ENCODE assay signal across 15 cellular contexts in the genomic region with DNA sequence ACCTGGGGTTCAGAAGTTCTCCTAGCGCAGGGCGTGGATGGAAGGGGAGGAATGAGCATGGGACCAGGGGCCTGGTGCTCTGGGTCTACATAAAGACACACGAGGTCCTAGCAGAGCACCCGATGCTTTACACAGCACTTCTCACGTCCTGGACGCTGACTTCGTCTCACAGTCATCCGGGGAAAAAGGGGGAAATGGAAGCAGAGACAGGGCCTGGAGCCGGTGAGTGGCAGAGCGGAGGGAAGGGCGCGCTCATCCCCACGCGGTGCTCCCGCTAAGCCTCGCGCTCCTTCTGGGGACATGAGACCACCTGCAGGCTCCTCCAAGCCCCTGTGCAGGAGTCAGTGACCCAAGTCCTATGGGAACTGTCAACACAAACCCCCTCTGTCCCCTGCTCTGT.
DNase-seq lines count a peak whose midpoint lies in the region; ATAC-seq and TF ChIP-seq lines count a peak whose summit lies in the region.
"Had no signal": no experiment of that assay in that cellular context is flagged by ENCODE, and none has a peak within 500 bp of the region (broad histone marks: within the 10 kb centered on the region; RNA-seq: fewer than 3 reads in every experiment).

No MANE protein-coding gene starts in this region.

- no peak overlapping the region for H2AFZ ChIP-seq in OCI-LY7 (ENCODE audit: low read length)

- peaks cover 17% of the 10 kb centered on the region for H3K4me1 ChIP-seq in CD4-positive, CD25-positive, alpha-beta regulatory T cell (ENCODE audit: control insufficient read depth, insufficient read depth, low read length, poor library complexity, severe bottlenecking)
- H3K4me1 ChIP-seq in gastroesophageal sphincter (peaks cover 0 to 58% (median 16%) of the 10 kb centered on the region in 3 donors), OCI-LY7 (ENCODE audit: insufficient read depth, low read length, poor library complexity, severe bottlenecking) (no peaks in the 10 kb centered on the region)

- no peaks in the 10 kb centered on the region for H3K9me3 Mint-ChIP-seq in CD4-positive, CD25-positive, alpha-beta regulatory T cell
- no peaks in the 10 kb centered on the region for H3K9me3 Mint-ChIP-seq in neural crest cell

- H3K4me3 ChIP-seq in CD4-positive, CD25-positive, alpha-beta regulatory T cell (ENCODE audit: low read depth, low read length), result no peak overlapping the region
- H3K4me3 ChIP-seq in gastroesophageal sphincter, result no peak overlapping the region
- no peak overlapping the region for H3K4me3 ChIP-seq in OCI-LY7 (ENCODE audit: low read depth, low read length, poor library complexity, severe bottlenecking)
- H3K4me3 ChIP-seq: dorsolateral prefrontal cortex, mucosa of descending colon, SK-N-MC had no signal

- no peaks in the 10 kb centered on the region for H3K79me2 ChIP-seq in OCI-LY7 (ENCODE audit: insufficient read depth, low read depth, low read length)

- no peaks in the 10 kb centered on the region for H3K27me3 ChIP-seq in CD4-positive, CD25-positive, alpha-beta regulatory T cell (ENCODE audit: control insufficient read depth, insufficient read depth, low read length)
- H3K27me3 ChIP-seq in gastroesophageal sphincter, result no peaks in the 10 kb centered on the region
- H3K27me3 ChIP-seq: dorsolateral prefrontal cortex had no signal

- H3K27ac ChIP-seq in CD4-positive, CD25-positive, alpha-beta regulatory T cell (ENCODE audit: insufficient read depth, low read length, poor library complexity, severe bottlenecking), result no peak overlapping the region
- H3K27ac ChIP-seq in gastroesophageal sphincter (peak overlapping the region in 3 of 4 donors; percentile 22 to 48 (median 33)), OCI-LY7 (ENCODE audit: low read depth, low read length, poor library complexity, severe bottlenecking) (no peak overlapping the region)
- H3K27ac ChIP-seq: SK-N-MC, VCaP had no signal

- H3K36me3 Mint-ChIP-seq in CD4-positive, CD25-positive, alpha-beta regulatory T cell, result peaks cover 12% of the 10 kb centered on the region
- peaks cover 13% of the 10 kb centered on the region for H3K36me3 Mint-ChIP-seq in neural crest cell (ENCODE audit: low read depth)

- WGBS in gastroesophageal sphincter (ENCODE audit: low coverage in 1 of 2), 2 donors, result 52 to 72% methylated on average over 5 to 10 of the region's 17 CpGs

- no peak for ATAC-seq in CD4-positive, CD25-positive, alpha-beta regulatory T cell (ENCODE audit: low read depth in 2 of 2)
- ATAC-seq in gastroesophageal sphincter, result no peak
- ATAC-seq in GM19351 (IDR thresholded peaks at IDR 0.05; ENCODE audit: unreplicated experiment), result no peak
- ATAC-seq: mucosa of descending colon had no signal

- POLR2A ChIA-PET in OCI-LY7 (lab: Charles Lee), result no interaction called here

- peak overlapping the region in 2 of 3 donors; percentile 82 to 91 for H3K27ac Mint-ChIP-seq in CD4-positive, CD25-positive, alpha-beta regulatory T cell
- H3K27ac Mint-ChIP-seq in neural crest cell (ENCODE audit: unreplicated experiment), result peak overlapping the region; percentile 11

- no peak for DNase-seq in CD4-positive, CD25-positive, alpha-beta regulatory T cell
- peak; percentile 25 to 32 for DNase-seq in Kasumi-1 (lab: John Stamatoyannopoulos, UW)
- no peak for DNase-seq in neural crest cell (ENCODE audit: low read depth, low spot score)
- no peak for DNase-seq in OCI-LY7 (ENCODE audit: low spot score)
- no peak for DNase-seq in NOMO-1 treated with dmso at 0.1 percent for 144 hours (lab: John Stamatoyannopoulos, UW; ENCODE audit: unreplicated experiment)
- no peak for DNase-seq in effector CD4-positive, alpha-beta T cell
- DNase-seq: amniotic stem cell, mucosa of descending colon, NCI-H1105 treated with DMSO at 0.1 percent for 48 hours, NCI-H226 had no signal

- H4K20me1 ChIP-seq in OCI-LY7 (ENCODE audit: insufficient read depth, low read length), result no peaks in the 10 kb centered on the region

- H3K27me3 Mint-ChIP-seq in CD4-positive, CD25-positive, alpha-beta regulatory T cell, result no peaks in the 10 kb centered on the region
- no peaks in the 10 kb centered on the region for H3K27me3 Mint-ChIP-seq in neural crest cell (ENCODE audit: low read depth)

- TF ChIP-seq EP300 in gastroesophageal sphincter (IDR thresholded peaks at IDR 0.05), result no peak

- CTCF ChIA-PET in OCI-LY7 (lab: Charles Lee; ENCODE audit: unreplicated experiment), result no interaction called here

- no peaks in the 10 kb centered on the region for H3K9me2 ChIP-seq in OCI-LY7 (ENCODE audit: insufficient read depth, low read length)

- BruUV-seq in OCI-LY7 (replicated peaks; lab: Mats Ljungman, UMichigan), result no TSS peak

- TF ChIP-seq POLR2A in gastroesophageal sphincter (IDR thresholded peaks at IDR 0.05), result no peak

- intact Hi-C loops in OCI-LY7 (cut with micrococcal nuclease; ENCODE audit: unreplicated experiment), result no loop called here

- H3K4me3 Mint-ChIP-seq in CD4-positive, CD25-positive, alpha-beta regulatory T cell, result no peak overlapping the region
- H3K4me3 Mint-ChIP-seq in neural crest cell, result no peak overlapping the region

- no peaks in the 10 kb centered on the region for H3K9me3 ChIP-seq in CD4-positive, CD25-positive, alpha-beta regulatory T cell (ENCODE audit: control insufficient read depth in 2 of 2, low read length in 2 of 2)
- no peaks in the 10 kb centered on the region for H3K9me3 ChIP-seq in gastroesophageal sphincter
- H3K9me3 ChIP-seq in OCI-LY7 (ENCODE audit: low read length), result no peaks in the 10 kb centered on the region
- H3K9me3 ChIP-seq: mucosa of descending colon had no signal

- no peaks in the 10 kb centered on the region for H3K36me3 ChIP-seq in CD4-positive, CD25-positive, alpha-beta regulatory T cell (ENCODE audit: control insufficient read depth, insufficient read depth, low read length)
- H3K36me3 ChIP-seq in gastroesophageal sphincter (peaks cover 0 to 51% of the 10 kb centered on the region in 2 donors), OCI-LY7 (ENCODE audit: insufficient read depth, low read length) (no peaks in the 10 kb centered on the region)

- H3K4me2 ChIP-seq in OCI-LY7 (ENCODE audit: low read length), result no peak overlapping the region

- no peak for TF ChIP-seq CTCF in gastroesophageal sphincter (IDR thresholded peaks at IDR 0.05)
- TF ChIP-seq CTCF in neural crest cell (conservative IDR thresholded peaks at IDR 0.05), result no peak
- no peak for TF ChIP-seq CTCF in OCI-LY7 (conservative IDR thresholded peaks at IDR 0.05; ENCODE audit: low read length)

- peaks cover 9 to 68% (median 40%) of the 10 kb centered on the region in 4 donors for H3K4me1 Mint-ChIP-seq in CD4-positive, CD25-positive, alpha-beta regulatory T cell
- peaks cover 41% of the 10 kb centered on the region for H3K4me1 Mint-ChIP-seq in neural crest cell

Comparison
In these comparisons a context has a peak if more than half of its experiments do, and no peak if none do; other contexts are left out.
1. DNase-seq: peak in Kasumi-1 (2 of 2); none in CD4-positive, CD25-positive, alpha-beta regulatory T cell (0 of 3), neural crest cell (single experiment), OCI-LY7 (single experiment), NOMO-1 treated with dmso at 0.1 percent for 144 hours (single experiment) and effector CD4-positive, alpha-beta T cell (single experiment).
2. H3K27ac ChIP-seq: peak in gastroesophageal sphincter (3 of 4); none in CD4-positive, CD25-positive, alpha-beta regulatory T cell (single experiment) and OCI-LY7 (single experiment).